In genomic region chr18:35490894-35491688, GRCh38 we compare ENCODE assay signal across 18 cellular contexts. TPM values are rescaled to one million over a fixed set of nuclear protein-coding genes. Genes with fewer than 3 reads are reported as not detected.
A peak's percentile ranks its signal among the peaks of the same experiment; 100 is the strongest.
DNase-seq lines count a peak whose midpoint lies in the region; ATAC-seq, FAIRE-seq and TF ChIP-seq lines count a peak whose summit lies in the region.
"Had no signal": no experiment of that assay in that cellular context is flagged by ENCODE, and none has a peak within 500 bp of the region (broad histone marks: within the 10 kb centered on the region; RNA-seq: fewer than 3 reads in every experiment).

No MANE protein-coding gene starts in this region.

- peaks cover 0 to 86% of the 10 kb centered on the region in 2 experiments; a peak in 3 of 4 replicates for H3K79me2 ChIP-seq in H1 (ENCODE audit: control insufficient read depth in 1 of 2, insufficient read depth in 2 of 2, low read length in 2 of 2)

- peak overlapping the region; percentile 12 for H4K91ac ChIP-seq in H1 (replicated peaks; ENCODE audit: insufficient read length, low read length)

- H2AK5ac ChIP-seq in H1 (ENCODE audit: low read depth, low read length), result peak overlapping the region; percentile 82

- CTCF ChIA-PET in H1 (lab: Charles Lee; ENCODE audit: partially characterized antibody), result interaction anchor here (1.0 to 2.2 kb wide), 4 partner anchors 11 to 104 kb away, joined by 3 to 8 read pairs (median 3); no protein-coding TSS in a partner anchor

- no peak for TF ChIP-seq RAD21 in H1 (IDR thresholded peaks at IDR 0.05 in 1 of 2, conservative IDR thresholded peaks at IDR 0.05 in 1 of 2; ENCODE audit: low read depth in 2 of 2, low read length in 2 of 2)

- no peak overlapping the region for H3K14ac ChIP-seq in H1 (ENCODE audit: insufficient read length)

- peak overlapping the region; percentile 84 for H2BK12ac ChIP-seq in H1 (ENCODE audit: low read depth, low read length)

- H2BK120ac ChIP-seq in H1 (replicated peaks; ENCODE audit: low read depth, low read length), result no peak overlapping the region

- H4K20me1 ChIP-seq in H1 (replicated peaks in 1 of 2; ENCODE audit: control insufficient read depth in 1 of 2, insufficient read depth in 2 of 2, low read length in 2 of 2), result no peaks in the 10 kb centered on the region

- H3K4me2 ChIP-seq in H1 (ENCODE audit: insufficient read depth in 1 of 2, low read depth in 2 of 2, low read length in 2 of 2), result peak overlapping the region; percentile 59 to 60

- H2BK15ac ChIP-seq in H1 (ENCODE audit: low read length), result peak overlapping the region; percentile 84; the same call in 1 of the 2 replicates

- 0 out of 2 replicates have a peak, but pooled peaks cover 1% of the 10 kb centered on the region for H3K23me2 ChIP-seq in H1 (ENCODE audit: low read depth, low read length)

- H2BK20ac ChIP-seq in H1 (ENCODE audit: low read length), result 0 out of 2 replicates have a peak overlapping the region, but pooled peaks have one; percentile 82

- no peak overlapping the region for H4K5ac ChIP-seq in H1 (ENCODE audit: insufficient read length, low read depth, low read length)

- TF ChIP-seq EP300 in H1 (IDR thresholded peaks at IDR 0.05; ENCODE audit: borderline replicate concordance in 1 of 2, low read depth in 2 of 2, low read length in 2 of 2), result no peak

- peak overlapping the region; percentile 38; the same call in 1 of the 2 replicates for H3K27ac ChIP-seq in H1 (ENCODE audit: low read depth, low read length)
- H3K27ac ChIP-seq: testis had no signal

- POLR2A ChIA-PET in H1 (lab: Charles Lee; ENCODE audit: partially characterized antibody), result interaction anchor here (1.0 to 1.8 kb wide), 6 partner anchors 8 to 89 kb away, joined by 3 to 8 read pairs (median 3); no protein-coding TSS in a partner anchor

- H3K9ac ChIP-seq in H1 (replicated peaks in 1 of 4; ENCODE audit: extremely low read depth in 1 of 4, low read depth in 3 of 4, low read length in 3 of 4), result 0 out of 7 replicates have a peak overlapping the region, but pooled peaks of 2 of the 4 experiments have one; percentile 26 to 38

- no peak overlapping the region for H4K8ac ChIP-seq in H1 (ENCODE audit: extremely low read depth, insufficient read depth, low read length)

- WGBS in H1 (ENCODE audit: extremely low coverage in 1 of 2, insufficient coverage in 1 of 2, insufficient read length in 1 of 2, insufficient replicate concordance in 2 of 2, low coverage in 1 of 2, low lambda C conversion rate in 2 of 2, missing lambda C conversion rate in 1 of 2), 2 experiments, result 45% methylated on average over 10 of the region's 10 CpGs; no CpG with 5 or more reads in 1 of the 2 experiments

- no peak overlapping the region for H3K4me3 ChIP-seq in Jurkat, Clone E6-1 (ENCODE audit: low read length)
- peak overlapping the region in 1 of 4 experiments; percentile 28; a peak in 2 of 8 replicates for H3K4me3 ChIP-seq in H1 (ENCODE audit: extremely low read depth in 1 of 4, insufficient read depth in 2 of 4, low read depth in 3 of 4, low read length in 4 of 4)
- H3K4me3 ChIP-seq: testis had no signal

- no peak for ATAC-seq in GM21619 (IDR thresholded peaks at IDR 0.05; ENCODE audit: unreplicated experiment)

- no peak overlapping the region for H3K23ac ChIP-seq in H1 (ENCODE audit: insufficient read length)

- peak overlapping the region; percentile 83; the same call in 1 of the 2 replicates for H2BK5ac ChIP-seq in H1 (ENCODE audit: low read depth, low read length)

- H3K27ac Mint-ChIP-seq in neural crest cell (ENCODE audit: unreplicated experiment), result peak overlapping the region; percentile 57
- H3K27ac Mint-ChIP-seq: activated CD4-positive, alpha-beta T cell treated with anti-CD3 and anti-CD28 coated beads, Interleukin-2, amount 10 ng/mL, durations not matched to agents 7 days and 5 days; T-helper 2 cell treated with Interferon-gamma antibody and Interleukin-4, amounts not matched to agents 5 μg/mL and 100 μg/mL, for 36 hours had no signal

- H3K36me3 ChIP-seq in H1 (ENCODE audit: control insufficient read depth in 2 of 4, insufficient read depth in 4 of 4, low read length in 3 of 4), result no peaks in the 10 kb centered on the region

- no peaks in the 10 kb centered on the region for H3K9me3 Mint-ChIP-seq in neural crest cell
- H3K9me3 Mint-ChIP-seq: activated CD4-positive, alpha-beta T cell treated with anti-CD3 and anti-CD28 coated beads, Interleukin-2, amount 10 ng/mL, durations not matched to agents 7 days and 5 days; T-helper 2 cell treated with Interferon-gamma antibody and Interleukin-4, amounts not matched to agents 5 μg/mL and 100 μg/mL, for 36 hours had no signal

- no peak for FAIRE-seq in H1 (lab: Jason Lieb, UNC)
- FAIRE-seq: H54 had no signal

- H3K4ac ChIP-seq in H1 (replicated peaks; ENCODE audit: insufficient read length, low read depth, low read length), result no peak overlapping the region

- TF ChIP-seq POLR2A in H1 (IDR thresholded peaks at IDR 0.05; ENCODE audit: control extremely low read depth in 1 of 2, low read depth in 2 of 2, low read length in 2 of 2), result no peak

- DNase-seq in CD1c-positive myeloid dendritic cell (ENCODE audit: extremely low spot score), result peak; percentile 21
- peak; percentile 58 for DNase-seq in Jurkat, Clone E6-1 (ENCODE audit: low read depth, low spot score)
- peak in 1 of 2 experiments; percentile 58 for DNase-seq in H1 (ENCODE audit: low read depth in 1 of 2, low spot score in 2 of 2)
- no peak for DNase-seq in neural crest cell (ENCODE audit: low read depth, low spot score)
- no peak for DNase-seq in UCSD-AML1 (lab: John Stamatoyannopoulos, UW; ENCODE audit: unreplicated experiment)
- no peak for DNase-seq in stimulated activated CD4-positive, alpha-beta T cell treated with anti-CD3 and anti-CD28 coated beads, Interleukin-2, amount 100 ng/mL, for 24 hours
- DNase-seq in NCI-H187 (lab: John Stamatoyannopoulos, UW), result no peak
- DNase-seq: activated CD4-positive, alpha-beta T cell treated with anti-CD3 and anti-CD28 coated beads, Interleukin-2, amount 10 ng/mL, durations not matched to agents 7 days and 5 days; activated T-cell treated with anti-CD3 and anti-CD28 coated beads, Interleukin-2, amount 50 U/mL, for 48 hours; AML-193; amygdala; NCI-H2171 treated with DMSO at 0.1 percent for 48 hours; SHP77; testis had no signal

- H3K27me3 ChIP-seq in H1 (replicated peaks in 1 of 4; ENCODE audit: control insufficient read depth in 3 of 4, extremely low read depth in 1 of 4, insufficient read depth in 3 of 4, low read length in 3 of 4), result no peaks in the 10 kb centered on the region
- H3K27me3 ChIP-seq: testis had no signal

- no peaks in the 10 kb centered on the region for H3K9me3 ChIP-seq in H1 (ENCODE audit: insufficient read depth in 2 of 2, low read depth in 1 of 2, low read length in 1 of 2)
- H3K9me3 ChIP-seq: testis had no signal

- no peak overlapping the region for H2AFZ ChIP-seq in H1 (ENCODE audit: low read length)

- H3K36me3 Mint-ChIP-seq in neural crest cell (ENCODE audit: low read depth), result peaks cover 6% of the 10 kb centered on the region

- H3K18ac ChIP-seq in H1 (ENCODE audit: extremely low read depth, low read length), result peak overlapping the region; percentile 9; the same call in 1 of the 2 replicates

- H3K56ac ChIP-seq in H1 (replicated peaks; ENCODE audit: insufficient read length, low read depth, low read length), result no peak overlapping the region

- H3K4me1 ChIP-seq in H1 (replicated peaks in 1 of 4; ENCODE audit: control insufficient read depth in 3 of 4, insufficient read depth in 4 of 4, low read length in 3 of 4), result peaks cover 12 to 33% (median 31%) of the 10 kb centered on the region in 4 experiments

- no peaks in the 10 kb centered on the region for H3K27me3 Mint-ChIP-seq in neural crest cell (ENCODE audit: low read depth)
- H3K27me3 Mint-ChIP-seq: activated CD4-positive, alpha-beta T cell treated with anti-CD3 and anti-CD28 coated beads, Interleukin-2, amount 10 ng/mL, durations not matched to agents 7 days and 5 days; dendritic cell treated with granulocyte-macrophage colony-stimulating factor and Interleukin-4, amounts not matched to agents 40 ng/mL and 50 ng/mL, for 4 days had no signal

- no peak for TF ChIP-seq CTCF in H1 (IDR thresholded peaks at IDR 0.05; ENCODE audit: control extremely low read depth in 1 of 3, insufficient read depth in 1 of 3, low read depth in 1 of 3, low read length in 3 of 3)
- TF ChIP-seq CTCF in neural crest cell (conservative IDR thresholded peaks at IDR 0.05), result no peak

- no peak overlapping the region for H3K4me3 Mint-ChIP-seq in neural crest cell
- H3K4me3 Mint-ChIP-seq: activated CD4-positive, alpha-beta T cell treated with anti-CD3 and anti-CD28 coated beads, Interleukin-2, amount 10 ng/mL, durations not matched to agents 7 days and 5 days; dendritic cell treated with granulocyte-macrophage colony-stimulating factor and Interleukin-4, amounts not matched to agents 40 ng/mL and 50 ng/mL, for 4 days; T-helper 2 cell treated with Interferon-gamma antibody and Interleukin-4, amounts not matched to agents 5 μg/mL and 100 μg/mL, for 36 hours had no signal

- H3K79me1 ChIP-seq in H1 (ENCODE audit: low read depth, low read length), result peaks cover 7% of the 10 kb centered on the region; the same call in 1 of the 2 replicates

- peaks cover 36% of the 10 kb centered on the region for H3K4me1 Mint-ChIP-seq in neural crest cell

TF ChIP-seq in H1, 55 proteins besides CTCF, POLR2A, EP300 and RAD21 (continues in another document):
- TF ChIP-seq JUN (IDR thresholded peaks at IDR 0.05; ENCODE audit: low read depth, low read length), result no peak
- TF ChIP-seq CBX5 (IDR thresholded peaks at IDR 0.05; ENCODE audit: low read depth, low read length), result no peak
- TF ChIP-seq BACH1 (IDR thresholded peaks at IDR 0.05; ENCODE audit: low read length), result no peak
- TF ChIP-seq POLR2AphosphoS5 (IDR thresholded peaks at IDR 0.05; ENCODE audit: low read depth, low read length), result no peak

RNA-seq across cellular contexts. Expression of gene INO80C, which starts 6.7 kb away (rescaled TPM):
- polyA plus RNA-seq in Jurkat, Clone E6-1 (2012; ENCODE audit: insufficient read depth, insufficient read length), result 55.2 TPM
- 46.5 and 48.9 TPM in 2 replicates for total RNA-seq in H1 (2021; fragmentation: NEBNext Ultra II Directional; extraction: Animal tissue kit (Norgen Biotek cat#: 25700))
- polyA plus RNA-seq in H1 (2011; rRNA removed), result 27.8 and 30.1 TPM in 2 replicates
- polyA plus RNA-seq in H1 (2011; cell fraction: cytosol; rRNA removed), result 38.6 TPM
- 33.7 TPM for polyA plus RNA-seq in H1 (2011; cell fraction: nucleus; rRNA removed)
- polyA plus RNA-seq in H1 (2012, experiment 1 of 2), result 39.7 to 43.3 TPM (median 41.1 TPM) in 4 replicates
- polyA plus RNA-seq in H1 (2012, experiment 2 of 2), result 41.9 TPM
- polyA plus RNA-seq in H1 (2013, experiment 1 of 2), result 36.8 TPM
- 37.7 TPM for polyA plus RNA-seq in H1 (2013, experiment 2 of 2)
- polyA minus RNA-seq in H1 (2011; rRNA and poly(A)+ RNA removed), result 23.5 and 25.7 TPM in 2 replicates
- 14.1 TPM for polyA minus RNA-seq in H1 (2011; cell fraction: cytosol; rRNA and poly(A)+ RNA removed)
- 20.2 TPM for polyA minus RNA-seq in H1 (2011; cell fraction: nucleus; rRNA and poly(A)+ RNA removed)
- total RNA-seq in neural crest cell, result 33.8 and 34.4 TPM in 2 replicates

Comparison
In these comparisons a context has a peak if more than half of its experiments do, and no peak if none do; other contexts are left out.
1. DNase-seq: peak in CD1c-positive myeloid dendritic cell (single experiment) and Jurkat, Clone E6-1 (single experiment); none in neural crest cell (single experiment), UCSD-AML1 (single experiment), stimulated activated CD4-positive, alpha-beta T cell treated with anti-CD3 and anti-CD28 coated beads, Interleukin-2, amount 100 ng/mL, for 24 hours (0 of 2) and NCI-H187 (0 of 2).